In the genomic region with DNA sequence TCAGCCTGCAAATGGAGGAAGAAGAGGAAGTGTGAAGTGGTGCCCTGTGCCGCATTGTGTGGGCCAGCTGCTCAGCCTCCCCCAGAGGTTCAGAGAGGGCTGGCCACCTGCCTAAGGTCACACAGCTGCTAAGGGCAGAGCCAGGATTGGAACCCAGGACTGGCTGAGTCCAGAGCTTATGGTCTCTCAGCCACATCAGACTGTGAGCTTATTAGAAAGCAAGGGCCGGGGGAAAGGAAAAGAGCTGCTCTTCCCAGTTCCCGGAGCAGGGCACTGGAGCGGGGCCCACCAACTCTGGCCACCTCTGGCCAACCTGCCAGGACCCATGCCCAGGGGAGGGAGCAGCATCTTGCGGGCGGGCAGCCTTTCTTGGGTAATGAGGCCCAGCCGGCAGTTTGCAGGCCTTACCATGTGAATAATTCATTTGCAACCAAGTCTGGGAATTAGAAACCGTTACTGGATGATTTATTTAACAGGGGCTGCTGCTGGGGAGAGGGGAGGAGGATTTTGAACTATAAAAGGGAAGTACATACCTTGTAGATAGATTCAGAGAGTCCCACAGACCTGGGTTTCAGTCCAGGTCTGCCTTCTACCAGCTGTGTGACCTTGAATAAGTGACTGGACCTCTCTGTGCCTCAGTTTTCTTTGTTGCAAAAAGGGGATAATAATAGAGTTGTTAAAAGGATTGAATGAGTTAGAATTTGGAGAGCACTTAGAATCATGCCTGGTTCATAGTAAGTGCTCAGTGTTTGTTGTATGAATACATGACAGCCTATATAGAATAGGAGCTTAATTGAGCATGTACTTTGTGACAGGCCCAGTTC, we compare ENCODE assay signal across 1 cellular context.
A peak's percentile ranks its signal among the peaks of the same experiment; 100 is the strongest.
TF ChIP-seq lines count a peak whose summit lies in the region.

No MANE protein-coding gene starts in this region.

TF ChIP-seq in GM12878, 131 proteins besides CTCF, POLR2A, EP300 and RAD21 (continued from another document):
- TF ChIP-seq, protein P1, sequence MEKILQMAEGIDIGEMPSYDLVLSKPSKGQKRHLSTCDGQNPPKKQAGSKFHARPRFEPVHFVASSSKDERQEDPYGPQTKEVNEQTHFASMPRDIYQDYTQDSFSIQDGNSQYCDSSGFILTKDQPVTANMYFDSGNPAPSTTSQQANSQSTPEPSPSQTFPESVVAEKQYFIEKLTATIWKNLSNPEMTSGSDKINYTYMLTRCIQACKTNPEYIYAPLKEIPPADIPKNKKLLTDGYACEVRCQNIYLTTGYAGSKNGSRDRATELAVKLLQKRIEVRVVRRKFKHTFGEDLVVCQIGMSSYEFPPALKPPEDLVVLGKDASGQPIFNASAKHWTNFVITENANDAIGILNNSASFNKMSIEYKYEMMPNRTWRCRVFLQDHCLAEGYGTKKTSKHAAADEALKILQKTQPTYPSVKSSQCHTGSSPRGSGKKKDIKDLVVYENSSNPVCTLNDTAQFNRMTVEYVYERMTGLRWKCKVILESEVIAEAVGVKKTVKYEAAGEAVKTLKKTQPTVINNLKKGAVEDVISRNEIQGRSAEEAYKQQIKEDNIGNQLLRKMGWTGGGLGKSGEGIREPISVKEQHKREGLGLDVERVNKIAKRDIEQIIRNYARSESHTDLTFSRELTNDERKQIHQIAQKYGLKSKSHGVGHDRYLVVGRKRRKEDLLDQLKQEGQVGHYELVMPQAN (conservative IDR thresholded peaks at IDR 0.05): 0 out of 2 replicates have a peak, but pooled peaks have one; percentile 21
- 0 out of 2 replicates have a peak, but pooled peaks have one; percentile 39 for TF ChIP-seq YY1 (IDR thresholded peaks at IDR 0.05; ENCODE audit: low read depth, low read length)
- no peak for TF ChIP-seq ATF7 (IDR thresholded peaks at IDR 0.05; ENCODE audit: low read depth)
- no peak for TF ChIP-seq USF2 (IDR thresholded peaks at IDR 0.05; ENCODE audit: borderline replicate concordance, low read depth, low read length)
- TF ChIP-seq PRDM15 (CRISPR knock-in tag; IDR thresholded peaks at IDR 0.05): no peak
- no peak for TF ChIP-seq SIX5 (IDR thresholded peaks at IDR 0.05; ENCODE audit: low read depth, low read length, severe bottlenecking)
